11 cellular contexts compared by ENCODE assay signal in genomic region chr2:215409331-215410127, GRCh38. TPM values are rescaled to one million over a fixed set of nuclear protein-coding genes. Genes with fewer than 3 reads are reported as not detected.
A peak's percentile ranks its signal among the peaks of the same experiment; 100 is the strongest.
DNase-seq lines count a peak whose midpoint lies in the region; ATAC-seq and TF ChIP-seq lines count a peak whose summit lies in the region.
"Had no signal": no experiment of that assay in that cellular context is flagged by ENCODE, and none has a peak within 500 bp of the region (broad histone marks: within the 10 kb centered on the region; RNA-seq: fewer than 3 reads in every experiment).

No MANE protein-coding gene starts in this region.

- BruUV-seq in Calu3 (replicated peaks; lab: Mats Ljungman, UMichigan), result no TSS peak

- peak overlapping the region; percentile 27 for H3K4me3 Mint-ChIP-seq in Calu3 (ENCODE audit: low read depth, unreplicated experiment)
- H3K4me3 Mint-ChIP-seq in chondrocyte (ENCODE audit: unreplicated experiment), result peak overlapping the region; percentile 51
- H3K4me3 Mint-ChIP-seq in progenitor cell of endocrine pancreas (ENCODE audit: low read depth), result no peak overlapping the region

- H3K27me3 ChIP-seq in MG63, result no peaks in the 10 kb centered on the region
- H3K27me3 ChIP-seq: Peyer's patch, right atrium auricular region had no signal

- no peak overlapping the region for H3K4me3 ChIP-seq in MG63
- H3K4me3 ChIP-seq: Peyer's patch, right atrium auricular region had no signal

- DNase-seq in Calu3 (peak; percentile 83), M059J (ENCODE audit: low read depth) (peak; percentile 57), chondrocyte (ENCODE audit: low spot score) (no peak), progenitor cell of endocrine pancreas (ENCODE audit: low spot score, unreplicated experiment) (no peak), MG63 (no peak), NOMO-1 treated with DMSO at 0.1 percent for 48 hours (lab: John Stamatoyannopoulos, UW; ENCODE audit: unreplicated experiment) (no peak)
- DNase-seq: KBM-7, Peyer's patch had no signal

- no peaks in the 10 kb centered on the region for H3K9me3 ChIP-seq in MG63
- H3K9me3 ChIP-seq: Peyer's patch, right atrium auricular region had no signal

- TF ChIP-seq CTCF in Calu3 (IDR thresholded peaks at IDR 0.05; ENCODE audit: unreplicated experiment) (no peak), chondrocyte (IDR thresholded peaks at IDR 0.05) (no peak), progenitor cell of endocrine pancreas (IDR thresholded peaks at IDR 0.05; ENCODE audit: unreplicated experiment) (no peak)

- H3K36me3 Mint-ChIP-seq in Calu3 (ENCODE audit: insufficient read depth, unreplicated experiment) (peaks cover 23% of the 10 kb centered on the region), chondrocyte (ENCODE audit: low read depth) (peaks cover 80% of the 10 kb centered on the region), progenitor cell of endocrine pancreas (ENCODE audit: insufficient read depth) (peaks cover 69% of the 10 kb centered on the region)

- H3K4me1 Mint-ChIP-seq in Calu3 (ENCODE audit: low read depth, unreplicated experiment) (peaks cover 58% of the 10 kb centered on the region), chondrocyte (ENCODE audit: low read depth) (peaks cover 95% of the 10 kb centered on the region), progenitor cell of endocrine pancreas (ENCODE audit: low read depth) (peaks cover 10% of the 10 kb centered on the region)

- H3K9me3 Mint-ChIP-seq in Calu3 (ENCODE audit: low read depth, unreplicated experiment), result peaks cover 5% of the 10 kb centered on the region
- no peaks in the 10 kb centered on the region for H3K9me3 Mint-ChIP-seq in chondrocyte (ENCODE audit: low read depth)
- H3K9me3 Mint-ChIP-seq in progenitor cell of endocrine pancreas (ENCODE audit: low read depth), result peaks cover 3% of the 10 kb centered on the region

- H3K36me3 ChIP-seq in MG63, result peaks cover 69% of the 10 kb centered on the region

- CTCF ChIA-PET in Calu3 (lab: Charles Lee), result interaction anchor here (1.1 to 1.3 kb wide), 2 partner anchors 18 to 649 kb away, joined by 3 read pairs; no protein-coding TSS in a partner anchor

- peak overlapping the region; percentile 82 for H3K27ac Mint-ChIP-seq in Calu3 (ENCODE audit: unreplicated experiment)
- H3K27ac Mint-ChIP-seq in chondrocyte (ENCODE audit: unreplicated experiment), result peak overlapping the region; percentile 90
- peak overlapping the region; percentile 42 for H3K27ac Mint-ChIP-seq in progenitor cell of endocrine pancreas

- ATAC-seq in GM21360 (IDR thresholded peaks at IDR 0.05; ENCODE audit: unreplicated experiment), result no peak
- no peak for ATAC-seq in HG03139 (IDR thresholded peaks at IDR 0.05; ENCODE audit: unreplicated experiment)

- intact Hi-C loops in Calu3 (cut with micrococcal nuclease; ENCODE audit: unreplicated experiment), result no loop called here

- no peaks in the 10 kb centered on the region for H3K27me3 Mint-ChIP-seq in Calu3 (ENCODE audit: unreplicated experiment)
- no peaks in the 10 kb centered on the region for H3K27me3 Mint-ChIP-seq in chondrocyte (ENCODE audit: low read depth)
- H3K27me3 Mint-ChIP-seq in progenitor cell of endocrine pancreas, result no peaks in the 10 kb centered on the region

RNA-seq across cellular contexts. Expression of gene FN1, which starts 26.3 kb away (rescaled TPM):
- total RNA-seq in Calu3 (2022) (123 and 133 TPM in 2 replicates), chondrocyte (30,644 to 36,263 TPM (median 31,288 TPM) in 3 replicates), progenitor cell of endocrine pancreas (2,640 and 2,744 TPM in 2 replicates)
- total RNA-seq in M059J (2014; rRNA removed; shearing (Covaris generic)), result 610 and 990 TPM in 2 replicates
- 306 and 453 TPM in 2 replicates for total RNA-seq in MG63 (2014; rRNA removed; shearing (Covaris generic); ENCODE audit: low replicate concordance)

Comparison
In these comparisons a context has a peak if more than half of its experiments do, and no peak if none do; other contexts are left out.
1. DNase-seq: peak in Calu3 (single experiment) and M059J (single experiment); none in chondrocyte (single experiment), progenitor cell of endocrine pancreas (single experiment), MG63 (single experiment) and NOMO-1 treated with DMSO at 0.1 percent for 48 hours (single experiment).
2. RNA of gene FN1, which starts 26.3 kb away (total RNA-seq): 30,644 to 36,263 TPM in chondrocyte; 2,640 to 2,744 TPM in progenitor cell of endocrine pancreas, 610 to 990 TPM in M059J, 306 to 453 TPM in MG63 and 123 to 133 TPM in Calu3; every median in the first group is over 10 times any median in the second.
3. Peak in every context shown above with its lines, with median percentiles within 50 percentile points of each other: H3K27ac Mint-ChIP-seq.